In the genomic region with DNA sequence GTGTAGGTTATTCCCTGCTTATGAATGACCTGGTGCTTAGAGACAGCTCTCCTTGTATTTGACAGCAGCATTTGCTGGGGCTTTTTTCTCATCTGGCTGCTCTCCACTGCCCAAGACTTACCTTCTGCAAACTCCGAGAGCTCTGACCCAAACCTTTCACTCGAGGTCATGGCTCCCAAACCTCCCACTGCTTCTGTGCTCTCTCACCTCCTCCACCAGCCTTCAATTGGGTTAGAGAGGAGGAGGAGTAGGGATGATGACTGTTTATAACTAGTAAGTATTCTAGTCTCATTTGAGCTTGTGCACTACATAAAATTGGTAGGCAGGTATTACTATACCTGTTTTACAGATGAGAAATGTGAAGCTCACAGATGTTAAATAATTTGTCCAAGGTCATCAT, we compare ENCODE assay signal across 2 cellular contexts.
TF ChIP-seq lines count a peak whose summit lies in the region.

No MANE protein-coding gene starts in this region.

TF ChIP-seq in GM23338, 12 proteins besides CTCF, POLR2A, EP300 and RAD21:
- TF ChIP-seq, protein P1, sequence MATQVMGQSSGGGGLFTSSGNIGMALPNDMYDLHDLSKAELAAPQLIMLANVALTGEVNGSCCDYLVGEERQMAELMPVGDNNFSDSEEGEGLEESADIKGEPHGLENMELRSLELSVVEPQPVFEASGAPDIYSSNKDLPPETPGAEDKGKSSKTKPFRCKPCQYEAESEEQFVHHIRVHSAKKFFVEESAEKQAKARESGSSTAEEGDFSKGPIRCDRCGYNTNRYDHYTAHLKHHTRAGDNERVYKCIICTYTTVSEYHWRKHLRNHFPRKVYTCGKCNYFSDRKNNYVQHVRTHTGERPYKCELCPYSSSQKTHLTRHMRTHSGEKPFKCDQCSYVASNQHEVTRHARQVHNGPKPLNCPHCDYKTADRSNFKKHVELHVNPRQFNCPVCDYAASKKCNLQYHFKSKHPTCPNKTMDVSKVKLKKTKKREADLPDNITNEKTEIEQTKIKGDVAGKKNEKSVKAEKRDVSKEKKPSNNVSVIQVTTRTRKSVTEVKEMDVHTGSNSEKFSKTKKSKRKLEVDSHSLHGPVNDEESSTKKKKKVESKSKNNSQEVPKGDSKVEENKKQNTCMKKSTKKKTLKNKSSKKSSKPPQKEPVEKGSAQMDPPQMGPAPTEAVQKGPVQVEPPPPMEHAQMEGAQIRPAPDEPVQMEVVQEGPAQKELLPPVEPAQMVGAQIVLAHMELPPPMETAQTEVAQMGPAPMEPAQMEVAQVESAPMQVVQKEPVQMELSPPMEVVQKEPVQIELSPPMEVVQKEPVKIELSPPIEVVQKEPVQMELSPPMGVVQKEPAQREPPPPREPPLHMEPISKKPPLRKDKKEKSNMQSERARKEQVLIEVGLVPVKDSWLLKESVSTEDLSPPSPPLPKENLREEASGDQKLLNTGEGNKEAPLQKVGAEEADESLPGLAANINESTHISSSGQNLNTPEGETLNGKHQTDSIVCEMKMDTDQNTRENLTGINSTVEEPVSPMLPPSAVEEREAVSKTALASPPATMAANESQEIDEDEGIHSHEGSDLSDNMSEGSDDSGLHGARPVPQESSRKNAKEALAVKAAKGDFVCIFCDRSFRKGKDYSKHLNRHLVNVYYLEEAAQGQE (IDR thresholded peaks at IDR 0.05; ENCODE audit: unreplicated experiment): no peak
- TF ChIP-seq JUNB (IDR thresholded peaks at IDR 0.05; ENCODE audit: unreplicated experiment) (no peak), POLR2AphosphoS5 (IDR thresholded peaks at IDR 0.05; ENCODE audit: low read depth) (no peak), ZNF114 (CRISPR knock-in tag; IDR thresholded peaks at IDR 0.05) (no peak), EZH2 (IDR thresholded peaks at IDR 0.05; ENCODE audit: low read depth, unreplicated experiment) (no peak), NANOG (IDR thresholded peaks at IDR 0.05; ENCODE audit: borderline replicate concordance) (no peak), CREB1 (CRISPR knock-in tag; IDR thresholded peaks at IDR 0.05; ENCODE audit: low read depth) (no peak)
- TF ChIP-seq, protein P2, sequence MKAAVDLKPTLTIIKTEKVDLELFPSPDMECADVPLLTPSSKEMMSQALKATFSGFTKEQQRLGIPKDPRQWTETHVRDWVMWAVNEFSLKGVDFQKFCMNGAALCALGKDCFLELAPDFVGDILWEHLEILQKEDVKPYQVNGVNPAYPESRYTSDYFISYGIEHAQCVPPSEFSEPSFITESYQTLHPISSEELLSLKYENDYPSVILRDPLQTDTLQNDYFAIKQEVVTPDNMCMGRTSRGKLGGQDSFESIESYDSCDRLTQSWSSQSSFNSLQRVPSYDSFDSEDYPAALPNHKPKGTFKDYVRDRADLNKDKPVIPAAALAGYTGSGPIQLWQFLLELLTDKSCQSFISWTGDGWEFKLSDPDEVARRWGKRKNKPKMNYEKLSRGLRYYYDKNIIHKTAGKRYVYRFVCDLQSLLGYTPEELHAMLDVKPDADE (IDR thresholded peaks at IDR 0.05): no peak
- TF ChIP-seq, protein P3, sequence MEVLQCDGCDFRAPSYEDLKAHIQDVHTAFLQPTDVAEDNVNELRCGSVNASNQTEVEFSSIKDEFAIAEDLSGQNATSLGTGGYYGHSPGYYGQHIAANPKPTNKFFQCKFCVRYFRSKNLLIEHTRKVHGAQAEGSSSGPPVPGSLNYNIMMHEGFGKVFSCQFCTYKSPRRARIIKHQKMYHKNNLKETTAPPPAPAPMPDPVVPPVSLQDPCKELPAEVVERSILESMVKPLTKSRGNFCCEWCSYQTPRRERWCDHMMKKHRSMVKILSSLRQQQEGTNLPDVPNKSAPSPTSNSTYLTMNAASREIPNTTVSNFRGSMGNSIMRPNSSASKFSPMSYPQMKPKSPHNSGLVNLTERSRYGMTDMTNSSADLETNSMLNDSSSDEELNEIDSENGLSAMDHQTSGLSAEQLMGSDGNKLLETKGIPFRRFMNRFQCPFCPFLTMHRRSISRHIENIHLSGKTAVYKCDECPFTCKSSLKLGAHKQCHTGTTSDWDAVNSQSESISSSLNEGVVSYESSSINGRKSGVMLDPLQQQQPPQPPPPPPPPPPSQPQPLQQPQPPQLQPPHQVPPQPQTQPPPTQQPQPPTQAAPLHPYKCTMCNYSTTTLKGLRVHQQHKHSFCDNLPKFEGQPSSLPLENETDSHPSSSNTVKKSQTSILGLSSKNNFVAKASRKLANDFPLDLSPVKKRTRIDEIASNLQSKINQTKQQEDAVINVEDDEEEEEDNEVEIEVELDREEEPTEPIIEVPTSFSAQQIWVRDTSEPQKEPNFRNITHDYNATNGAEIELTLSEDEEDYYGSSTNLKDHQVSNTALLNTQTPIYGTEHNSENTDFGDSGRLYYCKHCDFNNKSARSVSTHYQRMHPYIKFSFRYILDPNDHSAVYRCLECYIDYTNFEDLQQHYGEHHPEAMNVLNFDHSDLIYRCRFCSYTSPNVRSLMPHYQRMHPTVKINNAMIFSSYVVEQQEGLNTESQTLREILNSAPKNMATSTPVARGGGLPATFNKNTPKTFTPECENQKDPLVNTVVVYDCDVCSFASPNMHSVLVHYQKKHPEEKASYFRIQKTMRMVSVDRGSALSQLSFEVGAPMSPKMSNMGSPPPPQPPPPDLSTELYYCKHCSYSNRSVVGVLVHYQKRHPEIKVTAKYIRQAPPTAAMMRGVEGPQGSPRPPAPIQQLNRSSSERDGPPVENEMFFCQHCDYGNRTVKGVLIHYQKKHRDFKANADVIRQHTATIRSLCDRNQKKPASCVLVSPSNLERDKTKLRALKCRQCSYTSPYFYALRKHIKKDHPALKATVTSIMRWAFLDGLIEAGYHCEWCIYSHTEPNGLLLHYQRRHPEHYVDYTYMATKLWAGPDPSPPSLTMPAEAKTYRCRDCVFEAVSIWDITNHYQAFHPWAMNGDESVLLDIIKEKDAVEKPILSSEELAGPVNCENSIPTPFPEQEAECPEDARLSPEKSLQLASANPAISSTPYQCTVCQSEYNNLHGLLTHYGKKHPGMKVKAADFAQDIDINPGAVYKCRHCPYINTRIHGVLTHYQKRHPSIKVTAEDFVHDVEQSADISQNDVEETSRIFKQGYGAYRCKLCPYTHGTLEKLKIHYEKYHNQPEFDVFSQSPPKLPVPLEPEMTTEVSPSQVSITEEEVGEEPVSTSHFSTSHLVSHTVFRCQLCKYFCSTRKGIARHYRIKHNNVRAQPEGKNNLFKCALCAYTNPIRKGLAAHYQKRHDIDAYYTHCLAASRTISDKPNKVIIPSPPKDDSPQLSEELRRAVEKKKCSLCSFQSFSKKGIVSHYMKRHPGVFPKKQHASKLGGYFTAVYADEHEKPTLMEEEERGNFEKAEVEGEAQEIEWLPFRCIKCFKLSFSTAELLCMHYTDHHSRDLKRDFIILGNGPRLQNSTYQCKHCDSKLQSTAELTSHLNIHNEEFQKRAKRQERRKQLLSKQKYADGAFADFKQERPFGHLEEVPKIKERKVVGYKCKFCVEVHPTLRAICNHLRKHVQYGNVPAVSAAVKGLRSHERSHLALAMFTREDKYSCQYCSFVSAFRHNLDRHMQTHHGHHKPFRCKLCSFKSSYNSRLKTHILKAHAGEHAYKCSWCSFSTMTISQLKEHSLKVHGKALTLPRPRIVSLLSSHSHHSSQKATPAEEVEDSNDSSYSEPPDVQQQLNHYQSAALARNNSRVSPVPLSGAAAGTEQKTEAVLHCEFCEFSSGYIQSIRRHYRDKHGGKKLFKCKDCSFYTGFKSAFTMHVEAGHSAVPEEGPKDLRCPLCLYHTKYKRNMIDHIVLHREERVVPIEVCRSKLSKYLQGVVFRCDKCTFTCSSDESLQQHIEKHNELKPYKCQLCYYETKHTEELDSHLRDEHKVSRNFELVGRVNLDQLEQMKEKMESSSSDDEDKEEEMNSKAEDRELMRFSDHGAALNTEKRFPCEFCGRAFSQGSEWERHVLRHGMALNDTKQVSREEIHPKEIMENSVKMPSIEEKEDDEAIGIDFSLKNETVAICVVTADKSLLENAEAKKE (CRISPR knock-in tag; IDR thresholded peaks at IDR 0.05): no peak

TF ChIP-seq in HepG2, 621 proteins besides CTCF, POLR2A, EP300 and RAD21:
- no peak for TF ChIP-seq PAWR (CRISPR knock-in tag; IDR thresholded peaks at IDR 0.05; ENCODE audit: borderline replicate concordance)
TF ChIP-seq in HepG2: peak in this region for 0.
